ENCODE assay signal across 1 cellular context in genomic region chr12:52945389-52946232, GRCh38.
TF ChIP-seq lines count a peak whose summit lies in the region.

No MANE protein-coding gene starts in this region.

TF ChIP-seq in HepG2, 621 proteins besides CTCF, POLR2A, EP300 and RAD21 (continued from another document and continues in another):
- TF ChIP-seq ZNF225 (CRISPR knock-in tag; IDR thresholded peaks at IDR 0.05) (no peak), ZNF510 (CRISPR knock-in tag; IDR thresholded peaks at IDR 0.05; ENCODE audit: low read depth) (no peak), SP5 (CRISPR knock-in tag; IDR thresholded peaks at IDR 0.05; ENCODE audit: borderline replicate concordance, low read depth) (peak; percentile 94), ZNF609 (CRISPR knock-in tag; IDR thresholded peaks at IDR 0.05; ENCODE audit: borderline replicate concordance) (0 out of 2 replicates have a peak, but pooled peaks have one; percentile 46), CENPT (CRISPR knock-in tag; IDR thresholded peaks at IDR 0.05; ENCODE audit: low read depth) (no peak), HMGXB4 (CRISPR knock-in tag; IDR thresholded peaks at IDR 0.05; ENCODE audit: borderline replicate concordance in 1 of 2, low read depth in 1 of 2) (peak in 1 of 2 experiments; percentile 42; a peak in 1 of 4 replicates), TBX2 (CRISPR knock-in tag; IDR thresholded peaks at IDR 0.05; ENCODE audit: borderline replicate concordance) (peak; percentile 64), YY1 (IDR thresholded peaks at IDR 0.05; ENCODE audit: insufficient read depth, insufficient replicate concordance, low read depth, low read length) (peak; percentile 26), DMAP1 (CRISPR knock-in tag; IDR thresholded peaks at IDR 0.05) (no peak), NCOR1 (IDR thresholded peaks at IDR 0.05; ENCODE audit: borderline replicate concordance, low read length) (no peak; the same call in 1 of the 2 replicates), PATZ1 (CRISPR knock-in tag; IDR thresholded peaks at IDR 0.05) (peak; percentile 65), ATF7 (IDR thresholded peaks at IDR 0.05) (no peak), ATF7 (CRISPR knock-in tag; IDR thresholded peaks at IDR 0.05) (peak; percentile 76), ZNF710 (CRISPR knock-in tag; IDR thresholded peaks at IDR 0.05; ENCODE audit: borderline replicate concordance) (peak; percentile 78), ZNF317 (CRISPR knock-in tag; IDR thresholded peaks at IDR 0.05) (peak; percentile 85), ARID3A (IDR thresholded peaks at IDR 0.05; ENCODE audit: low read depth, low read length) (0 out of 2 replicates have a peak, but pooled peaks have one; percentile 36), MEIS2 (CRISPR knock-in tag; IDR thresholded peaks at IDR 0.05) (peak; percentile 45; the same call in 1 of the 2 replicates), ZNF574 (CRISPR knock-in tag; IDR thresholded peaks at IDR 0.05) (peak; percentile 22; the same call in 1 of the 2 replicates), TFAP4 (IDR thresholded peaks at IDR 0.05; ENCODE audit: borderline replicate concordance, low read depth) (peak; percentile 18; the same call in 1 of the 2 replicates), ZNF792 (CRISPR knock-in tag; IDR thresholded peaks at IDR 0.05) (0 out of 2 replicates have a peak, but pooled peaks have one; percentile 32), GMEB1 (CRISPR knock-in tag; IDR thresholded peaks at IDR 0.05; ENCODE audit: borderline replicate concordance) (no peak), KIAA2018 (CRISPR knock-in tag; IDR thresholded peaks at IDR 0.05; ENCODE audit: borderline replicate concordance) (no peak)
